In the genomic region with DNA sequence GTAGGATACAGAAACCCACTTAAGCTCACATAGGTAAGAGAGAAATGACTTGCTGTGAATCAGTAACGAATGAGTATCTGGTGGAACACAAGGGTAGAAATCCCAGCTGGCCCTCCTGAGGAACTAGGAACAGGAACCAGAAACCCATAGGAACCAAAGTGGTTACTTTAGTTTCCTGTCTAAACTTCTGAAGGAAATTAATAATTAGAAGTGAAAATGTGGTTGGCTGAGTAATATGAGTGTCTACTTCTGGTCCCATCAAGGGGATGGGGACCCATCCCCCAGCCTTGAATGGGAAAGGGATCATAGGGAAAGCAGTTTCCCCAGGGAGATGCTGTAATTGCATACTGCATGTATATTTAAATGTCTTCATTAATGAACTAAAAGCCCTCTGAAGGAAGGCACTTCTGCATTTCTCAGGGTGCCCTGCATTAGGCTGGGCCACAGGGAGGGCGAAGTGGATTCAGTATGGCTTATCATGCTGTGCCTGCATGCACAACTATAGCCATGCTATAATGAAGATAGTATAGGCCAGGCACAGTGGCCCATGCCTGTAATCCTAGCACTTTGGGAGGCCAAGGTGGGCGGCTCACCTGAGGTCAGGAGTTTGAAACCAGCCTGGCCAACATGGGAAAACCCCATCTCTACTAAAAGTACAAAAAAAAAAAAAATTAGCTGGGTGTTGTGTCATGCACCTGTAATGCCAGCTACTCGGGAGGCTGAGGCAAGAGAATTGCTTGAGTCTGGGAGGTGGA, we compare ENCODE assay signal across 1 cellular context.
TF ChIP-seq lines count a peak whose summit lies in the region.

No MANE protein-coding gene starts in this region.

TF ChIP-seq in HepG2, 621 proteins besides CTCF, POLR2A, EP300 and RAD21 (continued from another document):
- TF ChIP-seq, protein P1, sequence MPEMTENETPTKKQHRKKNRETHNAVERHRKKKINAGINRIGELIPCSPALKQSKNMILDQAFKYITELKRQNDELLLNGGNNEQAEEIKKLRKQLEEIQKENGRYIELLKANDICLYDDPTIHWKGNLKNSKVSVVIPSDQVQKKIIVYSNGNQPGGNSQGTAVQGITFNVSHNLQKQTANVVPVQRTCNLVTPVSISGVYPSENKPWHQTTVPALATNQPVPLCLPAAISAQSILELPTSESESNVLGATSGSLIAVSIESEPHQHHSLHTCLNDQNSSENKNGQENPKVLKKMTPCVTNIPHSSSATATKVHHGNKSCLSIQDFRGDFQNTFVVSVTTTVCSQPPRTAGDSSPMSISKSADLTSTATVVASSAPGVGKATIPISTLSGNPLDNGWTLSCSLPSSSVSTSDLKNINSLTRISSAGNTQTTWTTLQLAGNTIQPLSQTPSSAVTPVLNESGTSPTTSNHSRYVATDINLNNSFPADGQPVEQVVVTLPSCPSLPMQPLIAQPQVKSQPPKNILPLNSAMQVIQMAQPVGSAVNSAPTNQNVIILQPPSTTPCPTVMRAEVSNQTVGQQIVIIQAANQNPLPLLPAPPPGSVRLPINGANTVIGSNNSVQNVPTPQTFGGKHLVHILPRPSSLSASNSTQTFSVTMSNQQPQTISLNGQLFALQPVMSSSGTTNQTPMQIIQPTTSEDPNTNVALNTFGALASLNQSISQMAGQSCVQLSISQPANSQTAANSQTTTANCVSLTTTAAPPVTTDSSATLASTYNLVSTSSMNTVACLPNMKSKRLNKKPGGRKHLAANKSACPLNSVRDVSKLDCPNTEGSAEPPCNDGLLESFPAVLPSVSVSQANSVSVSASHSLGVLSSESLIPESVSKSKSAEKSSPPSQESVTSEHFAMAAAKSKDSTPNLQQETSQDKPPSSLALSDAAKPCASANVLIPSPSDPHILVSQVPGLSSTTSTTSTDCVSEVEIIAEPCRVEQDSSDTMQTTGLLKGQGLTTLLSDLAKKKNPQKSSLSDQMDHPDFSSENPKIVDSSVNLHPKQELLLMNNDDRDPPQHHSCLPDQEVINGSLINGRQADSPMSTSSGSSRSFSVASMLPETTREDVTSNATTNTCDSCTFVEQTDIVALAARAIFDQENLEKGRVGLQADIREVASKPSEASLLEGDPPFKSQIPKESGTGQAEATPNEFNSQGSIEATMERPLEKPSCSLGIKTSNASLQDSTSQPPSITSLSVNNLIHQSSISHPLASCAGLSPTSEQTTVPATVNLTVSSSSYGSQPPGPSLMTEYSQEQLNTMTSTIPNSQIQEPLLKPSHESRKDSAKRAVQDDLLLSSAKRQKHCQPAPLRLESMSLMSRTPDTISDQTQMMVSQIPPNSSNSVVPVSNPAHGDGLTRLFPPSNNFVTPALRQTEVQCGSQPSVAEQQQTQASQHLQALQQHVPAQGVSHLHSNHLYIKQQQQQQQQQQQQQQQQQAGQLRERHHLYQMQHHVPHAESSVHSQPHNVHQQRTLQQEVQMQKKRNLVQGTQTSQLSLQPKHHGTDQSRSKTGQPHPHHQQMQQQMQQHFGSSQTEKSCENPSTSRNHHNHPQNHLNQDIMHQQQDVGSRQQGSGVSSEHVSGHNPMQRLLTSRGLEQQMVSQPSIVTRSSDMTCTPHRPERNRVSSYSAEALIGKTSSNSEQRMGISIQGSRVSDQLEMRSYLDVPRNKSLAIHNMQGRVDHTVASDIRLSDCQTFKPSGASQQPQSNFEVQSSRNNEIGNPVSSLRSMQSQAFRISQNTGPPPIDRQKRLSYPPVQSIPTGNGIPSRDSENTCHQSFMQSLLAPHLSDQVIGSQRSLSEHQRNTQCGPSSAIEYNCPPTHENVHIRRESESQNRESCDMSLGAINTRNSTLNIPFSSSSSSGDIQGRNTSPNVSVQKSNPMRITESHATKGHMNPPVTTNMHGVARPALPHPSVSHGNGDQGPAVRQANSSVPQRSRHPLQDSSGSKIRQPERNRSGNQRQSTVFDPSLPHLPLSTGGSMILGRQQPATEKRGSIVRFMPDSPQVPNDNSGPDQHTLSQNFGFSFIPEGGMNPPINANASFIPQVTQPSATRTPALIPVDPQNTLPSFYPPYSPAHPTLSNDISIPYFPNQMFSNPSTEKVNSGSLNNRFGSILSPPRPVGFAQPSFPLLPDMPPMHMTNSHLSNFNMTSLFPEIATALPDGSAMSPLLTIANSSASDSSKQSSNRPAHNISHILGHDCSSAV (CRISPR knock-in tag; IDR thresholded peaks at IDR 0.05; ENCODE audit: borderline replicate concordance): no peak
- TF ChIP-seq, protein P2, sequence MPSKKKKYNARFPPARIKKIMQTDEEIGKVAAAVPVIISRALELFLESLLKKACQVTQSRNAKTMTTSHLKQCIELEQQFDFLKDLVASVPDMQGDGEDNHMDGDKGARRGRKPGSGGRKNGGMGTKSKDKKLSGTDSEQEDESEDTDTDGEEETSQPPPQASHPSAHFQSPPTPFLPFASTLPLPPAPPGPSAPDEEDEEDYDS (CRISPR knock-in tag; IDR thresholded peaks at IDR 0.05): no peak
- TF ChIP-seq, protein P3, sequence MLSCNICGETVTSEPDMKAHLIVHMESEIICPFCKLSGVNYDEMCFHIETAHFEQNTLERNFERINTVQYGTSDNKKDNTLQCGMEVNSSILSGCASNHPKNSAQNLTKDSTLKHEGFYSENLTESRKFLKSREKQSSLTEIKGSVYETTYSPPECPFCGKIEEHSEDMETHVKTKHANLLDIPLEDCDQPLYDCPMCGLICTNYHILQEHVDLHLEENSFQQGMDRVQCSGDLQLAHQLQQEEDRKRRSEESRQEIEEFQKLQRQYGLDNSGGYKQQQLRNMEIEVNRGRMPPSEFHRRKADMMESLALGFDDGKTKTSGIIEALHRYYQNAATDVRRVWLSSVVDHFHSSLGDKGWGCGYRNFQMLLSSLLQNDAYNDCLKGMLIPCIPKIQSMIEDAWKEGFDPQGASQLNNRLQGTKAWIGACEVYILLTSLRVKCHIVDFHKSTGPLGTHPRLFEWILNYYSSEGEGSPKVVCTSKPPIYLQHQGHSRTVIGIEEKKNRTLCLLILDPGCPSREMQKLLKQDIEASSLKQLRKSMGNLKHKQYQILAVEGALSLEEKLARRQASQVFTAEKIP (CRISPR knock-in tag; IDR thresholded peaks at IDR 0.05; ENCODE audit: borderline replicate concordance): no peak
- TF ChIP-seq YEATS4 (CRISPR knock-in tag; IDR thresholded peaks at IDR 0.05; ENCODE audit: borderline replicate concordance) (no peak), RXRB (CRISPR knock-in tag; IDR thresholded peaks at IDR 0.05; ENCODE audit: borderline replicate concordance) (no peak), ZNF44 (CRISPR knock-in tag; IDR thresholded peaks at IDR 0.05) (no peak), RBM22 (optimal IDR thresholded peaks at IDR 0.05; ENCODE audit: low read length) (peak; percentile 29)
- TF ChIP-seq, protein P4, sequence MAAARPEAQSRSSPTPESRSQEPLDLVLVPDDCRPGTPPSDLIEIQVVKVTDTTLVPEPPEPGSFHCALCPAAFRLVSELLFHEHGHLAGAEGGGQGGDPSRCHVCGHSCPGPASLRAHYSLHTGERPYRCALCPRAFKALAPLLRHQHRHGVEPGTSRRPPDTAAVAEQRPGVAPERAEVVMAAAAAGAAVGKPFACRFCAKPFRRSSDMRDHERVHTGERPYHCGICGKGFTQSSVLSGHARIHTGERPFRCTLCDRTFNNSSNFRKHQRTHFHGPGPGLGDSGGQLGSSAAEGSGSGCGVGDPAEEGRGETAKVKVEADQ (CRISPR knock-in tag; IDR thresholded peaks at IDR 0.05; ENCODE audit: borderline replicate concordance): no peak
